In genomic region chr3:179921500-179921899, GRCh38 we compare ENCODE assay signal across 9 cellular contexts.
DNase-seq lines count a peak whose midpoint lies in the region; ATAC-seq and TF ChIP-seq lines count a peak whose summit lies in the region.
"Had no signal": no experiment of that assay in that cellular context is flagged by ENCODE, and none has a peak within 500 bp of the region (broad histone marks: within the 10 kb centered on the region; RNA-seq: fewer than 3 reads in every experiment).

No MANE protein-coding gene starts in this region.

- H3K27me3 ChIP-seq in SK-N-SH (ENCODE audit: insufficient read depth): no peaks in the 10 kb centered on the region

- H3K9ac ChIP-seq in SK-N-SH: no peak overlapping the region

- H3K36me3 ChIP-seq in SK-N-SH (replicated peaks in 1 of 2; ENCODE audit: control insufficient read depth in 1 of 2, insufficient read depth in 2 of 2, low read length in 1 of 2): no peaks in the 10 kb centered on the region

- WGBS in SK-N-SH (ENCODE audit: low lambda C conversion rate): 56% methylated on average over 4 of the region's 4 CpGs

- no peaks in the 10 kb centered on the region for H3F3A ChIP-seq in SK-N-SH (replicated peaks; ENCODE audit: insufficient read depth)

- POLR2A ChIA-PET in SK-N-SH (lab: Yijun Ruan, JAX): no interaction called here

- no peak overlapping the region for H3K27ac ChIP-seq in SK-N-SH (ENCODE audit: low read depth in 2 of 2, low read length in 1 of 2)
- H3K27ac ChIP-seq: epithelial cell of prostate had no signal

- CTCF ChIA-PET in SK-N-SH (lab: Yijun Ruan, JAX): no interaction called here

- no peaks in the 10 kb centered on the region for H4K20me1 ChIP-seq in SK-N-SH (ENCODE audit: insufficient read depth)

- no peaks in the 10 kb centered on the region for H3K9me3 ChIP-seq in SK-N-SH

- H3K4me3 ChIP-seq in SK-N-SH (ENCODE audit: low read depth in 2 of 2, low read length in 1 of 2): no peak overlapping the region
- H3K4me3 ChIP-seq: K562 had no signal

- no peaks in the 10 kb centered on the region for H3K9me2 ChIP-seq in SK-N-SH

- no peaks in the 10 kb centered on the region for H3K79me2 ChIP-seq in SK-N-SH (ENCODE audit: insufficient read depth)

- ATAC-seq in GM18909 (IDR thresholded peaks at IDR 0.05; ENCODE audit: poor library complexity, unreplicated experiment): peak; percentile 98
- ATAC-seq in GM21717 (IDR thresholded peaks at IDR 0.05; ENCODE audit: unreplicated experiment): peak; percentile 93
- ATAC-seq in HG03342 (IDR thresholded peaks at IDR 0.05; ENCODE audit: unreplicated experiment): peak; percentile 99
- ATAC-seq: K562 had no signal

- no peaks in the 10 kb centered on the region for H3K4me1 ChIP-seq in SK-N-SH (ENCODE audit: control insufficient read depth in 1 of 2, insufficient read depth in 2 of 2, low read depth in 1 of 2, low read length in 1 of 2)

- TF ChIP-seq EP300 in SK-N-SH (IDR thresholded peaks at IDR 0.05; ENCODE audit: borderline replicate concordance in 1 of 2, low read depth in 1 of 2, low read length in 1 of 2): no peak

- H2AFZ ChIP-seq in SK-N-SH (ENCODE audit: low read depth): no peak overlapping the region

- no peak for TF ChIP-seq RAD21 in SK-N-SH (IDR thresholded peaks at IDR 0.05; ENCODE audit: low read length)

- DNase-seq in middle frontal gyrus (ENCODE audit: extremely low spot score, low spot score) (peak; percentile 38), NCI-H1048 (lab: John Stamatoyannopoulos, UW) (no peak), SK-N-SH (no peak)
- no peak for DNase-seq in activated CD4-positive, alpha-beta T cell treated with anti-CD3 and anti-CD28 coated beads, Interleukin-2, amount 50 U/mL, for 48 hours

- TF ChIP-seq CTCF in SK-N-SH (IDR thresholded peaks at IDR 0.05): no peak

- H3K4me2 ChIP-seq in SK-N-SH: no peak overlapping the region

TF ChIP-seq in SK-N-SH, 30 proteins besides CTCF, POLR2A, EP300 and RAD21:
- TF ChIP-seq FOSL2 (IDR thresholded peaks at IDR 0.05; ENCODE audit: borderline replicate concordance, low read depth) (no peak), NFIC (IDR thresholded peaks at IDR 0.05; ENCODE audit: borderline replicate concordance) (no peak), RFX5 (IDR thresholded peaks at IDR 0.05; ENCODE audit: low read length) (no peak), POLR2AphosphoS5 (IDR thresholded peaks at IDR 0.05; ENCODE audit: low read depth, low read length) (no peak), TCF12 (IDR thresholded peaks at IDR 0.05) (no peak), MEF2A (IDR thresholded peaks at IDR 0.05; ENCODE audit: borderline replicate concordance, low read depth) (no peak), TEAD4 (IDR thresholded peaks at IDR 0.05; ENCODE audit: borderline replicate concordance, insufficient read depth) (no peak)
